15 cellular contexts compared by ENCODE assay signal in genomic region chr12:53414756-53415417, GRCh38. TPM values are rescaled to one million over a fixed set of nuclear protein-coding genes. Genes with fewer than 3 reads are reported as not detected.
DNase-seq lines count a peak whose midpoint lies in the region; ATAC-seq and TF ChIP-seq lines count a peak whose summit lies in the region.
"Had no signal": no experiment of that assay in that cellular context is flagged by ENCODE, and none has a peak within 500 bp of the region (broad histone marks: within the 10 kb centered on the region; RNA-seq: fewer than 3 reads in every experiment).

No MANE protein-coding gene starts in this region.

- peaks cover 63% of the 10 kb centered on the region for H3K4me1 Mint-ChIP-seq in CD4-positive, alpha-beta T cell (ENCODE audit: low read depth)
- peaks cover 24 to 57% (median 38%) of the 10 kb centered on the region in 4 donors for H3K4me1 Mint-ChIP-seq in naive thymus-derived CD8-positive, alpha-beta T cell
- H3K4me1 Mint-ChIP-seq in activated CD8-positive, alpha-beta memory T cell treated with anti-CD3 and anti-CD28 coated beads, Interleukin-2, amount 10 ng/mL, durations not matched to agents 7 days and 5 days: peaks cover 23% of the 10 kb centered on the region

- no peaks in the 10 kb centered on the region for H4K20me1 ChIP-seq in PC-3 (ENCODE audit: low read length)

- BruUV-seq in PC-3 (replicated peaks; lab: Mats Ljungman, UMichigan): no TSS peak

- H2AFZ ChIP-seq in PC-3 (ENCODE audit: low read length): no peak overlapping the region

- H3K4me2 ChIP-seq in PC-3 (ENCODE audit: low read length): no peak overlapping the region

- peak overlapping the region; percentile 78 for H3K27ac Mint-ChIP-seq in CD4-positive, alpha-beta T cell
- H3K27ac Mint-ChIP-seq in naive thymus-derived CD8-positive, alpha-beta T cell: peak overlapping the region; percentile 31 to 82 (median 60)
- H3K27ac Mint-ChIP-seq in activated CD8-positive, alpha-beta memory T cell treated with anti-CD3 and anti-CD28 coated beads, Interleukin-2, amount 10 ng/mL, durations not matched to agents 7 days and 5 days: no peak overlapping the region

- no peaks in the 10 kb centered on the region for H3K27me3 Mint-ChIP-seq in CD4-positive, alpha-beta T cell
- no peaks in the 10 kb centered on the region for H3K27me3 Mint-ChIP-seq in naive thymus-derived CD8-positive, alpha-beta T cell
- no peaks in the 10 kb centered on the region for H3K27me3 Mint-ChIP-seq in activated CD8-positive, alpha-beta memory T cell treated with anti-CD3 and anti-CD28 coated beads, Interleukin-2, amount 10 ng/mL, durations not matched to agents 7 days and 5 days

- H3K4me3 ChIP-seq in PC-3 (ENCODE audit: low read length): no peak overlapping the region
- no peak overlapping the region for H3K4me3 ChIP-seq in choroid plexus epithelial cell (ENCODE audit: low read depth, low read length)
- no peak overlapping the region for H3K4me3 ChIP-seq in ascending aorta

- H3K9me3 ChIP-seq in CD4-positive, alpha-beta T cell (ENCODE audit: control insufficient read depth, low read length): no peaks in the 10 kb centered on the region
- no peaks in the 10 kb centered on the region for H3K9me3 ChIP-seq in PC-3 (ENCODE audit: low read length)
- H3K9me3 ChIP-seq in ascending aorta: no peaks in the 10 kb centered on the region
- H3K9me3 ChIP-seq: Caco-2 had no signal

- H3K36me3 ChIP-seq in PC-3 (ENCODE audit: low read depth, low read length) (peaks cover 28% of the 10 kb centered on the region), ascending aorta (peaks cover 26 to 28% of the 10 kb centered on the region in 2 donors)

- H3K9me2 ChIP-seq in PC-3 (replicated peaks; ENCODE audit: low read length): no peaks in the 10 kb centered on the region

- no peaks in the 10 kb centered on the region for H3F3A ChIP-seq in PC-3 (ENCODE audit: low read length, unreplicated experiment)

- H3K4me1 ChIP-seq in PC-3 (ENCODE audit: insufficient read depth, low read length) (peaks cover 5% of the 10 kb centered on the region; the same call in 1 of the 2 replicates), ascending aorta (peaks cover 0 to 9% of the 10 kb centered on the region in 2 donors)

- H3K4me3 Mint-ChIP-seq in CD4-positive, alpha-beta T cell: no peak overlapping the region
- no peak overlapping the region for H3K4me3 Mint-ChIP-seq in naive thymus-derived CD8-positive, alpha-beta T cell
- no peak overlapping the region for H3K4me3 Mint-ChIP-seq in activated CD8-positive, alpha-beta memory T cell treated with anti-CD3 and anti-CD28 coated beads, Interleukin-2, amount 10 ng/mL, durations not matched to agents 7 days and 5 days

- no peaks in the 10 kb centered on the region for H3K79me2 ChIP-seq in PC-3 (ENCODE audit: low read length)

- no peaks in the 10 kb centered on the region for H3K27me3 ChIP-seq in CD4-positive, alpha-beta T cell (ENCODE audit: control insufficient read depth, insufficient read depth, low read length)
- no peaks in the 10 kb centered on the region for H3K27me3 ChIP-seq in PC-3 (ENCODE audit: low read length)
- H3K27me3 ChIP-seq in ascending aorta: no peaks in the 10 kb centered on the region

- H3K36me3 Mint-ChIP-seq in CD4-positive, alpha-beta T cell (ENCODE audit: low read depth): peaks cover 48% of the 10 kb centered on the region
- H3K36me3 Mint-ChIP-seq in naive thymus-derived CD8-positive, alpha-beta T cell: peaks cover 4 to 38% (median 9%) of the 10 kb centered on the region in 3 donors
- H3K36me3 Mint-ChIP-seq in activated CD8-positive, alpha-beta memory T cell treated with anti-CD3 and anti-CD28 coated beads, Interleukin-2, amount 10 ng/mL, durations not matched to agents 7 days and 5 days: peaks cover 31% of the 10 kb centered on the region

- no peak for TF ChIP-seq CTCF in CD4-positive, alpha-beta T cell (IDR thresholded peaks at IDR 0.05)
- TF ChIP-seq CTCF in PC-3 (conservative IDR thresholded peaks at IDR 0.05; ENCODE audit: low read depth, low read length): no peak
- TF ChIP-seq CTCF in choroid plexus epithelial cell (conservative IDR thresholded peaks at IDR 0.05; ENCODE audit: low read depth, low read length): no peak
- TF ChIP-seq CTCF in ascending aorta (IDR thresholded peaks at IDR 0.05): no peak

- no peak overlapping the region for H3K9ac ChIP-seq in PC-3 (ENCODE audit: low read length)

- intact Hi-C loops in CD4-positive, alpha-beta T cell (cut with DNase I, micrococcal nuclease): no loop called here
- intact Hi-C loops in PC-3 (cut with micrococcal nuclease) (no loop called here), ascending aorta (cut with DNase I) (no loop called here)

- DNase-seq in CD4-positive, alpha-beta T cell: no peak
- DNase-seq in PC-3 (no peak), choroid plexus epithelial cell (ENCODE audit: low read depth) (peak; percentile 51), NCI-H146 treated with DMSO at 0.1 percent for 48 hours (lab: John Stamatoyannopoulos, UW; ENCODE audit: unreplicated experiment) (no peak), ascending aorta (ENCODE audit: low spot score in 2 of 2) (no peak)
- no peak for DNase-seq in naive thymus-derived CD8-positive, alpha-beta T cell
- DNase-seq in activated CD8-positive, alpha-beta memory T cell treated with anti-CD3 and anti-CD28 coated beads, Interleukin-2, amount 10 ng/mL, durations not matched to agents 7 days and 5 days: no peak
- DNase-seq: activated CD8-positive, alpha-beta memory T cell treated with anti-CD3 and anti-CD28 coated beads, Interleukin-2, amount 50 U/mL, for 4 hours; Caco-2; NCI-H2107; stimulated activated CD4-positive, alpha-beta T cell treated with anti-CD3 and anti-CD28 coated beads, Interleukin-4, amount 100 ng/mL, for 4 hours; T1000 had no signal

- POLR2A ChIA-PET in CD4-positive, alpha-beta T cell (lab: Charles Lee): interaction anchor here (0.8 to 2.2 kb wide), 2 partner anchors 35 to 84 kb away, joined by 3 to 12 read pairs; partner anchors contain the start of genes MAP3K12 and SP1
- POLR2A ChIA-PET in PC-3 (lab: Charles Lee; ENCODE audit: unreplicated experiment): interaction anchor here (0.7 kb wide), 1 partner anchor 35 kb away, joined by 4 read pairs; no protein-coding TSS in a partner anchor
- POLR2A ChIA-PET in naive thymus-derived CD8-positive, alpha-beta T cell (lab: Charles Lee): interaction anchor here (0.6 to 1.1 kb wide), 2 partner anchors 34 to 47 kb away, joined by 3 read pairs; no protein-coding TSS in a partner anchor

- ATAC-seq in CD4-positive, alpha-beta T cell (ENCODE audit: poor library complexity): no peak
- ATAC-seq in PC-3 (peak; percentile 14; the same call in 1 of the 2 replicates), HG03135 (IDR thresholded peaks at IDR 0.05; ENCODE audit: unreplicated experiment) (no peak)
- no peak for ATAC-seq in naive thymus-derived CD8-positive, alpha-beta T cell
- ATAC-seq in activated CD8-positive, alpha-beta memory T cell treated with anti-CD3 and anti-CD28 coated beads, Interleukin-2, amount 10 ng/mL, durations not matched to agents 7 days and 5 days: no peak

- H3K27ac ChIP-seq in CD4-positive, alpha-beta T cell (ENCODE audit: low read depth, low read length): no peak overlapping the region
- no peak overlapping the region for H3K27ac ChIP-seq in PC-3 (ENCODE audit: low read length)
- no peak overlapping the region for H3K27ac ChIP-seq in ascending aorta

- H3K9me3 Mint-ChIP-seq in CD4-positive, alpha-beta T cell: no peaks in the 10 kb centered on the region
- H3K9me3 Mint-ChIP-seq in naive thymus-derived CD8-positive, alpha-beta T cell: no peaks in the 10 kb centered on the region
- no peaks in the 10 kb centered on the region for H3K9me3 Mint-ChIP-seq in activated CD8-positive, alpha-beta memory T cell treated with anti-CD3 and anti-CD28 coated beads, Interleukin-2, amount 10 ng/mL, durations not matched to agents 7 days and 5 days (ENCODE audit: low read depth)

- CTCF ChIA-PET in CD4-positive, alpha-beta T cell (lab: Charles Lee): interaction anchor here (1.0 to 1.2 kb wide), 3 partner anchors 62 to 94 kb away, joined by 3 to 5 read pairs (median 4); partner anchors contain the start of gene AAAS
- CTCF ChIA-PET in PC-3 (lab: Charles Lee): no interaction called here
- CTCF ChIA-PET in activated CD8-positive, alpha-beta memory T cell treated with anti-CD3 and anti-CD28 coated beads, Interleukin-2, amount 10 ng/mL, durations not matched to agents 7 days and 5 days (lab: Charles Lee): interaction anchor here (0.6 to 2.2 kb wide), 8 partner anchors 9 to 94 kb away, joined by 3 to 11 read pairs (median 4); no protein-coding TSS in a partner anchor

RNA-seq across cellular contexts. Expression of gene AMHR2, which starts 8.8 kb away (rescaled TPM):
- not detected for total RNA-seq in CD4-positive, alpha-beta T cell
- 0.29 TPM in 1 of 2 replicates, not detected in the other for total RNA-seq in PC-3 (2014; rRNA removed)
- not detected for total RNA-seq in naive thymus-derived CD8-positive, alpha-beta T cell
- polyA plus RNA-seq in naive thymus-derived CD8-positive, alpha-beta T cell: not detected
- total RNA-seq in ascending aorta: not detected
- not detected for total RNA-seq in activated CD8-positive, alpha-beta memory T cell treated with anti-CD3 and anti-CD28 coated beads, Interleukin-2, amount 10 ng/mL, durations not matched to agents 7 days and 5 days
- total RNA-seq: aorta, pulmonary artery endothelial cell had no signal

RNA-seq across cellular contexts. Expression of gene PRR13, which starts 26.6 kb away (rescaled TPM):
- total RNA-seq in CD4-positive, alpha-beta T cell: 100 to 1,000 TPM; 133 to 142 TPM
- 54.2 and 60.9 TPM in 2 replicates for total RNA-seq in PC-3 (2014; rRNA removed)
- total RNA-seq in naive thymus-derived CD8-positive, alpha-beta T cell: 100 to 1,000 TPM; 215 to 217 TPM
- 100 to 1,000 TPM; 513 to 535 (median 534) TPM for polyA plus RNA-seq in naive thymus-derived CD8-positive, alpha-beta T cell
- total RNA-seq in ascending aorta: 20.6 TPM
- 100 to 1,000 TPM; 235 to 244 TPM for total RNA-seq in activated CD8-positive, alpha-beta memory T cell treated with anti-CD3 and anti-CD28 coated beads, Interleukin-2, amount 10 ng/mL, durations not matched to agents 7 days and 5 days

RNA-seq across cellular contexts. Expression of gene SP1, which starts 34.9 kb away (rescaled TPM):
- total RNA-seq in CD4-positive, alpha-beta T cell: 10 to 100 TPM; 42.3 to 43.3 TPM
- total RNA-seq in PC-3 (2014; rRNA removed) (49.7 and 57.6 TPM in 2 replicates), ascending aorta (49.0 TPM)
- 100 to 1,000 TPM; 104 TPM for total RNA-seq in naive thymus-derived CD8-positive, alpha-beta T cell
- 10 to 100 TPM in 1 of 3 donors, 1 to 10 TPM in 2; 8.5 to 10.4 (median 9.4) TPM for polyA plus RNA-seq in naive thymus-derived CD8-positive, alpha-beta T cell
- 10 to 100 TPM; 68.7 to 71.8 TPM for total RNA-seq in activated CD8-positive, alpha-beta memory T cell treated with anti-CD3 and anti-CD28 coated beads, Interleukin-2, amount 10 ng/mL, durations not matched to agents 7 days and 5 days

RNA-seq across cellular contexts. Expression of gene PCBP2, which starts 37.0 kb away (rescaled TPM):
- 1,000 to 10,000 TPM; 1,331 to 1,359 TPM for total RNA-seq in CD4-positive, alpha-beta T cell
- total RNA-seq in PC-3 (2014; rRNA removed) (204 and 306 TPM in 2 replicates), ascending aorta (354 TPM)
- total RNA-seq in naive thymus-derived CD8-positive, alpha-beta T cell: 100 to 1,000 TPM; 858 to 917 TPM
- 100 to 1,000 TPM; 143 to 157 (median 152) TPM for polyA plus RNA-seq in naive thymus-derived CD8-positive, alpha-beta T cell
- total RNA-seq in activated CD8-positive, alpha-beta memory T cell treated with anti-CD3 and anti-CD28 coated beads, Interleukin-2, amount 10 ng/mL, durations not matched to agents 7 days and 5 days: 100 to 1,000 TPM; 721 to 867 TPM
